In genomic region chr4:128427832-128428366, GRCh38 we compare ENCODE assay signal across 8 cellular contexts.
DNase-seq lines count a peak whose midpoint lies in the region; ATAC-seq and TF ChIP-seq lines count a peak whose summit lies in the region.

No MANE protein-coding gene starts in this region.

- ATAC-seq in stimulated activated naive B cell treated with anti-CD40 and anti-IgM and Interleukin-4, amounts not matched to agents 10 μg/mL and 1 μg/mL and 100 μg/mL, for 72 hours (replicated peaks): no peak
- ATAC-seq in HG03354 (IDR thresholded peaks at IDR 0.05; ENCODE audit: poor library complexity, severe bottlenecking, unreplicated experiment): no peak

- no peaks in the 10 kb centered on the region for H3K27me3 ChIP-seq in ACC112 (ENCODE audit: insufficient read depth, low read length)

- TF ChIP-seq CTCF in HFFc6 (IDR thresholded peaks at IDR 0.05): peak; percentile 76

- no peak overlapping the region for H3K4me3 Mint-ChIP-seq in HFFc6
- no peak overlapping the region for H3K4me3 Mint-ChIP-seq in stimulated activated naive B cell treated with anti-CD40 and anti-IgM and Interleukin-4, amounts not matched to agents 10 μg/mL and 1 μg/mL and 100 μg/mL, for 72 hours

- no peaks in the 10 kb centered on the region for H3K27me3 Mint-ChIP-seq in HFFc6 (ENCODE audit: insufficient read depth)
- no peaks in the 10 kb centered on the region for H3K27me3 Mint-ChIP-seq in stimulated activated naive B cell treated with anti-CD40 and anti-IgM and Interleukin-4, amounts not matched to agents 10 μg/mL and 1 μg/mL and 100 μg/mL, for 72 hours

- peak overlapping the region; percentile 53 for H2AFZ ChIP-seq in ACC112 (ENCODE audit: low read length, unreplicated experiment)

- peaks cover 12% of the 10 kb centered on the region for H3K4me1 ChIP-seq in ACC112 (ENCODE audit: control insufficient read depth, insufficient read depth, low read length, unreplicated experiment)

- H3K27ac ChIP-seq in ACC112 (ENCODE audit: low read depth, low read length): no peak overlapping the region

- no peak for TF ChIP-seq POLR2A in erythroblast (IDR thresholded peaks at IDR 0.05; ENCODE audit: low read length)

- H3K36me3 ChIP-seq in ACC112 (ENCODE audit: insufficient read depth, low read length): no peaks in the 10 kb centered on the region

- H3K9me3 Mint-ChIP-seq in HFFc6: peaks cover 5% of the 10 kb centered on the region; the same call in 1 of the 2 replicates
- H3K9me3 Mint-ChIP-seq in stimulated activated naive B cell treated with anti-CD40 and anti-IgM and Interleukin-4, amounts not matched to agents 10 μg/mL and 1 μg/mL and 100 μg/mL, for 72 hours: peaks cover 5 to 6% of the 10 kb centered on the region in 2 donors

- H3K27ac Mint-ChIP-seq in HFFc6: no peak overlapping the region; the same call in 1 of the 2 replicates
- H3K27ac Mint-ChIP-seq in stimulated activated naive B cell treated with anti-CD40 and anti-IgM and Interleukin-4, amounts not matched to agents 10 μg/mL and 1 μg/mL and 100 μg/mL, for 72 hours: no peak overlapping the region

- H3K79me2 ChIP-seq in ACC112 (ENCODE audit: control insufficient read depth, insufficient read depth, low read length, unreplicated experiment): no peaks in the 10 kb centered on the region

- 0 out of 2 replicates have a peak, but pooled peaks cover 5% of the 10 kb centered on the region for H3K36me3 Mint-ChIP-seq in HFFc6 (ENCODE audit: low read depth)
- peaks cover 0 to 4% of the 10 kb centered on the region in 2 donors for H3K36me3 Mint-ChIP-seq in stimulated activated naive B cell treated with anti-CD40 and anti-IgM and Interleukin-4, amounts not matched to agents 10 μg/mL and 1 μg/mL and 100 μg/mL, for 72 hours

- H3K4me1 Mint-ChIP-seq in HFFc6 (ENCODE audit: low read depth): peaks cover 50% of the 10 kb centered on the region
- no peaks in the 10 kb centered on the region for H3K4me1 Mint-ChIP-seq in stimulated activated naive B cell treated with anti-CD40 and anti-IgM and Interleukin-4, amounts not matched to agents 10 μg/mL and 1 μg/mL and 100 μg/mL, for 72 hours

- peak overlapping the region; percentile 52 for H3K4me3 ChIP-seq in ACC112 (ENCODE audit: low read depth, low read length)
- no peak overlapping the region for H3K4me3 ChIP-seq in skeletal muscle cell (ENCODE audit: low read depth, low read length)

- DNase-seq in HFFc6: peak; percentile 68
- peak; percentile 39 for DNase-seq in NOMO-1 treated with dmso at 0.1 percent for 144 hours (lab: John Stamatoyannopoulos, UW; ENCODE audit: unreplicated experiment)
- peak; percentile 42 to 53 for DNase-seq in erythroblast (lab: John Stamatoyannopoulos, UW)
- peak; percentile 24 for DNase-seq in skeletal muscle cell (ENCODE audit: low read depth)
- no peak for DNase-seq in NCI-H128 (lab: John Stamatoyannopoulos, UW; ENCODE audit: unreplicated experiment)
- no peak for DNase-seq in stimulated activated naive B cell treated with anti-CD40 and anti-IgM and Interleukin-4, amounts not matched to agents 10 μg/mL and 1 μg/mL and 100 μg/mL, for 72 hours

Comparison
In these comparisons a context has a peak if more than half of its experiments do, and no peak if none do; other contexts are left out.
1. DNase-seq: peak in HFFc6 (single experiment), NOMO-1 treated with dmso at 0.1 percent for 144 hours (single experiment), erythroblast (2 of 2) and skeletal muscle cell (single experiment); none in NCI-H128 (single experiment) and stimulated activated naive B cell treated with anti-CD40 and anti-IgM and Interleukin-4, amounts not matched to agents 10 μg/mL and 1 μg/mL and 100 μg/mL, for 72 hours (single experiment).